1 cellular context compared by ENCODE assay signal in the genomic region with DNA sequence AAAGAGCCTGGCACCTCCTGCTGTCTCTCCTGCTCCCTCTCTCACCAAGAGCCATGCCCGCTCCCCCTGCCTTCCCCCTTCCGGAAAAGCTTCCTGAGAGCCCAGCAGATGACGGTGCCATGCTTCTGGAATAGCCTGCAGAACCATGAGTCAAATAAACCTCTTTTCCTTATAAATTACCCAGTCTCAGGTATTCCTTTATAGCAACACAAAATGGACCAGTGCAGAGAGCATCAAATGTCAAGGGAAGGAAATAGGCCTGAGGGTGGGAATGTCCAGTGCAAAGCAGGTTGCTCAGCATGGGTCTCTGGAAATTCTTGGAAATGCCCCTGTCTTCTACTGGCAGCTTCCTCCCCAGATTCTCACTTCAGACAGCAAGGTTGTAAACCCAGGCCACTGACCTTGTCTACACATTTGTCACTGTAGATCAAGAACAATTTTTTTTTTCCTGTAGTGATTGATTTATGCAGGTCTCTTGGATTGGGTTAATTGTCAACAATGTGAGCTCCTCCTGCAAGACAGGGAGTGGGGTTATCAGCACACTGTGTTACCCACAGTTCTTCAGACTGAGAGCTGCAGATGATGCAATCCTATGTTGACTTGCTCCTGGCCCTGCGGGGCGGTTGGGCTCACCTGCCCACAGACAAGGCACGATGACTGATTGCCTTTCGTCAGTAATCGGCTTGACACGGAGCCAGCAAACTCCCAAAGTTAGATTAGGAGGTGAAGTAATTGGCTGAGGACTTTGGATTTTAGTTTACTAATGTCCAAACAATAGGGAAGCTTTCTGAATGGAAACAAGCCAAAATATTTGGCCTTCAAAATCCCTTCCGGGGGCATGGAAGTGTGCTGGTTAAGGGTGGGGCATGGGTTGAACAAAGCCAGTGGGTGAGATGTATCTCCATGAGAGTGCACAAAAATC.
TF ChIP-seq lines count a peak whose summit lies in the region.

No MANE protein-coding gene starts in this region.

TF ChIP-seq in HepG2, 621 proteins besides CTCF, POLR2A, EP300 and RAD21 (continued from another document and continues in another):
- TF ChIP-seq, protein P1, sequence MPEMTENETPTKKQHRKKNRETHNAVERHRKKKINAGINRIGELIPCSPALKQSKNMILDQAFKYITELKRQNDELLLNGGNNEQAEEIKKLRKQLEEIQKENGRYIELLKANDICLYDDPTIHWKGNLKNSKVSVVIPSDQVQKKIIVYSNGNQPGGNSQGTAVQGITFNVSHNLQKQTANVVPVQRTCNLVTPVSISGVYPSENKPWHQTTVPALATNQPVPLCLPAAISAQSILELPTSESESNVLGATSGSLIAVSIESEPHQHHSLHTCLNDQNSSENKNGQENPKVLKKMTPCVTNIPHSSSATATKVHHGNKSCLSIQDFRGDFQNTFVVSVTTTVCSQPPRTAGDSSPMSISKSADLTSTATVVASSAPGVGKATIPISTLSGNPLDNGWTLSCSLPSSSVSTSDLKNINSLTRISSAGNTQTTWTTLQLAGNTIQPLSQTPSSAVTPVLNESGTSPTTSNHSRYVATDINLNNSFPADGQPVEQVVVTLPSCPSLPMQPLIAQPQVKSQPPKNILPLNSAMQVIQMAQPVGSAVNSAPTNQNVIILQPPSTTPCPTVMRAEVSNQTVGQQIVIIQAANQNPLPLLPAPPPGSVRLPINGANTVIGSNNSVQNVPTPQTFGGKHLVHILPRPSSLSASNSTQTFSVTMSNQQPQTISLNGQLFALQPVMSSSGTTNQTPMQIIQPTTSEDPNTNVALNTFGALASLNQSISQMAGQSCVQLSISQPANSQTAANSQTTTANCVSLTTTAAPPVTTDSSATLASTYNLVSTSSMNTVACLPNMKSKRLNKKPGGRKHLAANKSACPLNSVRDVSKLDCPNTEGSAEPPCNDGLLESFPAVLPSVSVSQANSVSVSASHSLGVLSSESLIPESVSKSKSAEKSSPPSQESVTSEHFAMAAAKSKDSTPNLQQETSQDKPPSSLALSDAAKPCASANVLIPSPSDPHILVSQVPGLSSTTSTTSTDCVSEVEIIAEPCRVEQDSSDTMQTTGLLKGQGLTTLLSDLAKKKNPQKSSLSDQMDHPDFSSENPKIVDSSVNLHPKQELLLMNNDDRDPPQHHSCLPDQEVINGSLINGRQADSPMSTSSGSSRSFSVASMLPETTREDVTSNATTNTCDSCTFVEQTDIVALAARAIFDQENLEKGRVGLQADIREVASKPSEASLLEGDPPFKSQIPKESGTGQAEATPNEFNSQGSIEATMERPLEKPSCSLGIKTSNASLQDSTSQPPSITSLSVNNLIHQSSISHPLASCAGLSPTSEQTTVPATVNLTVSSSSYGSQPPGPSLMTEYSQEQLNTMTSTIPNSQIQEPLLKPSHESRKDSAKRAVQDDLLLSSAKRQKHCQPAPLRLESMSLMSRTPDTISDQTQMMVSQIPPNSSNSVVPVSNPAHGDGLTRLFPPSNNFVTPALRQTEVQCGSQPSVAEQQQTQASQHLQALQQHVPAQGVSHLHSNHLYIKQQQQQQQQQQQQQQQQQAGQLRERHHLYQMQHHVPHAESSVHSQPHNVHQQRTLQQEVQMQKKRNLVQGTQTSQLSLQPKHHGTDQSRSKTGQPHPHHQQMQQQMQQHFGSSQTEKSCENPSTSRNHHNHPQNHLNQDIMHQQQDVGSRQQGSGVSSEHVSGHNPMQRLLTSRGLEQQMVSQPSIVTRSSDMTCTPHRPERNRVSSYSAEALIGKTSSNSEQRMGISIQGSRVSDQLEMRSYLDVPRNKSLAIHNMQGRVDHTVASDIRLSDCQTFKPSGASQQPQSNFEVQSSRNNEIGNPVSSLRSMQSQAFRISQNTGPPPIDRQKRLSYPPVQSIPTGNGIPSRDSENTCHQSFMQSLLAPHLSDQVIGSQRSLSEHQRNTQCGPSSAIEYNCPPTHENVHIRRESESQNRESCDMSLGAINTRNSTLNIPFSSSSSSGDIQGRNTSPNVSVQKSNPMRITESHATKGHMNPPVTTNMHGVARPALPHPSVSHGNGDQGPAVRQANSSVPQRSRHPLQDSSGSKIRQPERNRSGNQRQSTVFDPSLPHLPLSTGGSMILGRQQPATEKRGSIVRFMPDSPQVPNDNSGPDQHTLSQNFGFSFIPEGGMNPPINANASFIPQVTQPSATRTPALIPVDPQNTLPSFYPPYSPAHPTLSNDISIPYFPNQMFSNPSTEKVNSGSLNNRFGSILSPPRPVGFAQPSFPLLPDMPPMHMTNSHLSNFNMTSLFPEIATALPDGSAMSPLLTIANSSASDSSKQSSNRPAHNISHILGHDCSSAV (CRISPR knock-in tag; IDR thresholded peaks at IDR 0.05; ENCODE audit: borderline replicate concordance) = no peak
- TF ChIP-seq ZNF619 (CRISPR knock-in tag; IDR thresholded peaks at IDR 0.05) = no peak
- TF ChIP-seq KAT8 (CRISPR knock-in tag; IDR thresholded peaks at IDR 0.05) = no peak; the same call in 1 of the 2 replicates
- TF ChIP-seq CEBPB (IDR thresholded peaks at IDR 0.05; ENCODE audit: borderline replicate concordance, low read depth, low read length) = peak; percentile 96
- TF ChIP-seq ZNF224 (CRISPR knock-in tag; IDR thresholded peaks at IDR 0.05) = no peak
- no peak for TF ChIP-seq NFRKB (IDR thresholded peaks at IDR 0.05)
- TF ChIP-seq ZNF547 (CRISPR knock-in tag; IDR thresholded peaks at IDR 0.05) = no peak
- TF ChIP-seq ZNF816 (CRISPR knock-in tag; IDR thresholded peaks at IDR 0.05; ENCODE audit: borderline replicate concordance) = no peak
- TF ChIP-seq, protein P2, sequence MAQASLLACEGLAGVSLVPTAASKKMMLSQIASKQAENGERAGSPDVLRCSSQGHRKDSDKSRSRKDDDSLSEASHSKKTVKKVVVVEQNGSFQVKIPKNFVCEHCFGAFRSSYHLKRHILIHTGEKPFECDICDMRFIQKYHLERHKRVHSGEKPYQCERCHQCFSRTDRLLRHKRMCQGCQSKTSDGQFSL (CRISPR knock-in tag; IDR thresholded peaks at IDR 0.05) = no peak
- no peak for TF ChIP-seq FOXK2 (IDR thresholded peaks at IDR 0.05)
- TF ChIP-seq ZNF543 (CRISPR knock-in tag; IDR thresholded peaks at IDR 0.05) = 0 out of 2 replicates have a peak, but pooled peaks have one; percentile 50
- no peak for TF ChIP-seq ZNF83 (CRISPR knock-in tag; IDR thresholded peaks at IDR 0.05; ENCODE audit: borderline replicate concordance)
- TF ChIP-seq, protein P3, sequence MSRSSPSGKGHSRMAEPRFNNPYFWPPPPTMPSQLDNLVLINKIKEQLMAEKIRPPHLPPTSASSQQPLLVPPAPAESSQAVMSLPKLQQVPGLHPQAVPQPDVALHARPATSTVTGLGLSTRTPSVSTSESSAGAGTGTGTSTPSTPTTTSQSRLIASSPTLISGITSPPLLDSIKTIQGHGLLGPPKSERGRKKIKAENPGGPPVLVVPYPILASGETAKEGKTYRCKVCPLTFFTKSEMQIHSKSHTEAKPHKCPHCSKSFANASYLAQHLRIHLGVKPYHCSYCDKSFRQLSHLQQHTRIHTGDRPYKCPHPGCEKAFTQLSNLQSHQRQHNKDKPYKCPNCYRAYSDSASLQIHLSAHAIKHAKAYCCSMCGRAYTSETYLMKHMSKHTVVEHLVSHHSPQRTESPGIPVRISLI (CRISPR knock-in tag; IDR thresholded peaks at IDR 0.05; ENCODE audit: borderline replicate concordance) = peak; percentile 73; the same call in 1 of the 2 replicates
- TF ChIP-seq MEIS1 (CRISPR knock-in tag; IDR thresholded peaks at IDR 0.05; ENCODE audit: borderline replicate concordance) = peak; percentile 94; the same call in 1 of the 2 replicates
- TF ChIP-seq SOX5 (CRISPR knock-in tag; IDR thresholded peaks at IDR 0.05; ENCODE audit: borderline replicate concordance) = peak; percentile 97
- TF ChIP-seq DMAP1 (CRISPR knock-in tag; IDR thresholded peaks at IDR 0.05) = no peak
- 0 out of 2 replicates have a peak, but pooled peaks have one; percentile 26 for TF ChIP-seq TCF7 (IDR thresholded peaks at IDR 0.05; ENCODE audit: low read depth)
- TF ChIP-seq ELF1 (CRISPR knock-in tag; IDR thresholded peaks at IDR 0.05) = peak; percentile 54; the same call in 1 of the 2 replicates
- TF ChIP-seq ZNF7 (CRISPR knock-in tag; IDR thresholded peaks at IDR 0.05) = no peak
- no peak for TF ChIP-seq ZNF329 (CRISPR knock-in tag; IDR thresholded peaks at IDR 0.05; ENCODE audit: low read depth)
- TF ChIP-seq SRSF4 (IDR thresholded peaks at IDR 0.05; ENCODE audit: low read depth, low read length, poor library complexity, severe bottlenecking) = no peak
- TF ChIP-seq, protein P4, sequence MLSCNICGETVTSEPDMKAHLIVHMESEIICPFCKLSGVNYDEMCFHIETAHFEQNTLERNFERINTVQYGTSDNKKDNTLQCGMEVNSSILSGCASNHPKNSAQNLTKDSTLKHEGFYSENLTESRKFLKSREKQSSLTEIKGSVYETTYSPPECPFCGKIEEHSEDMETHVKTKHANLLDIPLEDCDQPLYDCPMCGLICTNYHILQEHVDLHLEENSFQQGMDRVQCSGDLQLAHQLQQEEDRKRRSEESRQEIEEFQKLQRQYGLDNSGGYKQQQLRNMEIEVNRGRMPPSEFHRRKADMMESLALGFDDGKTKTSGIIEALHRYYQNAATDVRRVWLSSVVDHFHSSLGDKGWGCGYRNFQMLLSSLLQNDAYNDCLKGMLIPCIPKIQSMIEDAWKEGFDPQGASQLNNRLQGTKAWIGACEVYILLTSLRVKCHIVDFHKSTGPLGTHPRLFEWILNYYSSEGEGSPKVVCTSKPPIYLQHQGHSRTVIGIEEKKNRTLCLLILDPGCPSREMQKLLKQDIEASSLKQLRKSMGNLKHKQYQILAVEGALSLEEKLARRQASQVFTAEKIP (CRISPR knock-in tag; IDR thresholded peaks at IDR 0.05; ENCODE audit: borderline replicate concordance) = no peak
- TF ChIP-seq RARG (CRISPR knock-in tag; IDR thresholded peaks at IDR 0.05; ENCODE audit: low read depth) = no peak
- no peak for TF ChIP-seq SMC3 (IDR thresholded peaks at IDR 0.05; ENCODE audit: low read length)
- TF ChIP-seq, protein P5, sequence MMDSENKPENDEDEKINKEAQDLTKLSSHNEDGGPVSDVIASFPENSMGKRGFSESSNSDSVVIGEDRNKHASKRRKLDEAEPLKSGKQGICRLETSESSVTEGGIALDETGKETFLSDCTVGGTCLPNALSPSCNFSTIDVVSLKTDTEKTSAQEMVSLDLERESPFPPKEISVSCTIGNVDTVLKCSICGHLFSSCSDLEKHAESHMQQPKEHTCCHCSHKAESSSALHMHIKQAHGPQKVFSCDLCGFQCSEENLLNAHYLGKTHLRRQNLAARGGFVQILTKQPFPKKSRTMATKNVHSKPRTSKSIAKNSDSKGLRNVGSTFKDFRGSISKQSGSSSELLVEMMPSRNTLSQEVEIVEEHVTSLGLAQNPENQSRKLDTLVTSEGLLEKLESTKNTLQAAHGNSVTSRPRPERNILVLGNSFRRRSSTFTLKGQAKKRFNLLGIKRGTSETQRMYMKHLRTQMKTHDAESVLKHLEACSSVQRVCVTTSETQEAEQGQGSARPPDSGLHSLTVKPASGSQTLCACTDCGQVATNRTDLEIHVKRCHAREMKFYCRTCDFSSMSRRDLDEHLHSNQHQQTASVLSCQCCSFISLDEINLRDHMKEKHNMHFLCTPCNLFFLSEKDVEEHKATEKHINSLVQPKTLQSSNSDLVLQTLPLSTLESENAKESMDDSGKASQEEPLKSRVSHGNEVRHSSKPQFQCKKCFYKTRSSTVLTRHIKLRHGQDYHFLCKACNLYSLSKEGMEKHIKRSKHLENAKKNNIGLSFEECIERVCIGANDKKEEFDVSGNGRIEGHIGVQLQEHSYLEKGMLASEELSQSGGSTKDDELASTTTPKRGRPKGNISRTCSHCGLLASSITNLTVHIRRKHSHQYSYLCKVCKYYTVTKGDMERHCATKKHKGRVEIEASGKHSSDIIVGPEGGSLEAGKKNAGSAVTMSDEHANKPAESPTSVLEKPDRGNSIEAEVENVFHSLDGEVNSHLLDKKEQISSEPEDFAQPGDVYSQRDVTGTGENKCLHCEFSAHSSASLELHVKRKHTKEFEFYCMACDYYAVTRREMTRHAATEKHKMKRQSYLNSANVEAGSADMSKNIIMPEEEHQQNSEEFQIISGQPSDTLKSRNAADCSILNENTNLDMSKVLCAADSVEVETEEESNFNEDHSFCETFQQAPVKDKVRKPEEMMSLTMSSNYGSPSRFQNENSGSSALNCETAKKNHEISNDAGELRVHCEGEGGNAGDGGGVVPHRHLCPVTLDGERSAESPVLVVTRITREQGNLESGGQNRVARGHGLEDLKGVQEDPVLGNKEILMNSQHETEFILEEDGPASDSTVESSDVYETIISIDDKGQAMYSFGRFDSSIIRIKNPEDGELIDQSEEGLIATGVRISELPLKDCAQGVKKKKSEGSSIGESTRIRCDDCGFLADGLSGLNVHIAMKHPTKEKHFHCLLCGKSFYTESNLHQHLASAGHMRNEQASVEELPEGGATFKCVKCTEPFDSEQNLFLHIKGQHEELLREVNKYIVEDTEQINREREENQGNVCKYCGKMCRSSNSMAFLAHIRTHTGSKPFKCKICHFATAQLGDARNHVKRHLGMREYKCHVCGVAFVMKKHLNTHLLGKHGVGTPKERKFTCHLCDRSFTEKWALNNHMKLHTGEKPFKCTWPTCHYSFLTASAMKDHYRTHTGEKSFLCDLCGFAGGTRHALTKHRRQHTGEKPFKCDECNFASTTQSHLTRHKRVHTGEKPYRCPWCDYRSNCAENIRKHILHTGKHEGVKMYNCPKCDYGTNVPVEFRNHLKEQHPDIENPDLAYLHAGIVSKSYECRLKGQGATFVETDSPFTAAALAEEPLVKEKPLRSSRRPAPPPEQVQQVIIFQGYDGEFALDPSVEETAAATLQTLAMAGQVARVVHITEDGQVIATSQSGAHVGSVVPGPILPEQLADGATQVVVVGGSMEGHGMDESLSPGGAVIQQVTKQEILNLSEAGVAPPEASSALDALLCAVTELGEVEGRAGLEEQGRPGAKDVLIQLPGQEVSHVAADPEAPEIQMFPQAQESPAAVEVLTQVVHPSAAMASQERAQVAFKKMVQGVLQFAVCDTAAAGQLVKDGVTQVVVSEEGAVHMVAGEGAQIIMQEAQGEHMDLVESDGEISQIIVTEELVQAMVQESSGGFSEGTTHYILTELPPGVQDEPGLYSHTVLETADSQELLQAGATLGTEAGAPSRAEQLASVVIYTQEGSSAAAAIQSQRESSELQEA (CRISPR knock-in tag; IDR thresholded peaks at IDR 0.05; ENCODE audit: not compliant biosample characterization) = no peak
- TF ChIP-seq ZSCAN25 (CRISPR knock-in tag; IDR thresholded peaks at IDR 0.05) = peak; percentile 38; the same call in 1 of the 2 replicates
- TF ChIP-seq, protein P6, sequence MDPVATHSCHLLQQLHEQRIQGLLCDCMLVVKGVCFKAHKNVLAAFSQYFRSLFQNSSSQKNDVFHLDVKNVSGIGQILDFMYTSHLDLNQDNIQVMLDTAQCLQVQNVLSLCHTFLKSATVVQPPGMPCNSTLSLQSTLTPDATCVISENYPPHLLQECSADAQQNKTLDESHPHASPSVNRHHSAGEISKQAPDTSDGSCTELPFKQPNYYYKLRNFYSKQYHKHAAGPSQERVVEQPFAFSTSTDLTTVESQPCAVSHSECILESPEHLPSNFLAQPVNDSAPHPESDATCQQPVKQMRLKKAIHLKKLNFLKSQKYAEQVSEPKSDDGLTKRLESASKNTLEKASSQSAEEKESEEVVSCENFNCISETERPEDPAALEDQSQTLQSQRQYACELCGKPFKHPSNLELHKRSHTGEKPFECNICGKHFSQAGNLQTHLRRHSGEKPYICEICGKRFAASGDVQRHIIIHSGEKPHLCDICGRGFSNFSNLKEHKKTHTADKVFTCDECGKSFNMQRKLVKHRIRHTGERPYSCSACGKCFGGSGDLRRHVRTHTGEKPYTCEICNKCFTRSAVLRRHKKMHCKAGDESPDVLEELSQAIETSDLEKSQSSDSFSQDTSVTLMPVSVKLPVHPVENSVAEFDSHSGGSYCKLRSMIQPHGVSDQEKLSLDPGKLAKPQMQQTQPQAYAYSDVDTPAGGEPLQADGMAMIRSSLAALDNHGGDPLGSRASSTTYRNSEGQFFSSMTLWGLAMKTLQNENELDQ (CRISPR knock-in tag; IDR thresholded peaks at IDR 0.05; ENCODE audit: borderline replicate concordance) = no peak
